In the genomic region with DNA sequence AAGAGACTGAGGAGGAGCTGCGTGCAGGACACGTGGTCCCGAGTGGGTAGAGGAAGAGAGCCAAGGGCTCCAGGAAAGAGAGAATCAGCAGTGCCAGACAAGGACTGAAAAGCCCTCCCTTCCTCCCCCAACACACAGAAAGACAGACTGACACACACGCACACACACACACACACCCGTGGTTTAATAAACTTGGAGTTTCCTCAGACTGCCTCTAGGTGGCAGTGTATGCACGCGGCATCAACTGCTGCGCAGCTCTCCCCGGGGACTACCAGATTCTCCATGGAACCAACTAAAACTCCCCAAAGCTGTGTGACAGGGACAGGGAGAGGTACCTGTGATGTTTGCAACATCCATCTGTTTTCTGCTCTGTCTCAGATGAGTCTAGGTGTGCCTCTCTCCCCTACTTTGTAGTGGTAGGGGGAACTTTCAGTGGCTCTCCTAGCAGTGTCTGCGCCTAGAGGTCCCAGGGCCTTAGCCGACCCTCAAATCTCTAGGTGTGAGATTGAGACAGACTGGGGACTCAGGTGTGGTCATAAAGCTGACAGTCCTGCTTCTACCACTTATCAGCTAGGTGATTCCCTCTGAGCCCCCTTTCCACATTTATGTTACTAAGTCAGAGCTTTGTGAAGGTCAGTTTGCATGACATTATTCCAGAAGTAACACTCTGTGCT, we compare ENCODE assay signal across 1 cellular context.
A peak's percentile ranks its signal among the peaks of the same experiment; 100 is the strongest.
TF ChIP-seq lines count a peak whose summit lies in the region.

No MANE protein-coding gene starts in this region.

TF ChIP-seq in endothelial cell of umbilical vein, 7 proteins besides CTCF, POLR2A, EP300 and RAD21:
- TF ChIP-seq FOS (IDR thresholded peaks at IDR 0.05; ENCODE audit: borderline replicate concordance, insufficient read depth, low read length) = no peak
- peak; percentile 44 for TF ChIP-seq POLR2AphosphoS5 (IDR thresholded peaks at IDR 0.05; ENCODE audit: insufficient read depth, low read depth, low read length)
TF ChIP-seq in endothelial cell of umbilical vein: peak in this region for 1.
